8 cellular contexts compared by ENCODE assay signal in genomic region chr16:28974437-28975157, GRCh38. TPM values are rescaled to one million over a fixed set of nuclear protein-coding genes. Genes with fewer than 3 reads are reported as not detected.
DNase-seq lines count a peak whose midpoint lies in the region; ATAC-seq and TF ChIP-seq lines count a peak whose summit lies in the region.

SPNS1 (plus strand) TSS chr16:28974778; CDS start chr16:28975152, 374 bp downstream.

- no peaks in the 10 kb centered on the region for H3K9me2 ChIP-seq in PC-9 (ENCODE audit: insufficient read depth)

- TF ChIP-seq POLR2A in erythroblast (IDR thresholded peaks at IDR 0.05; ENCODE audit: low read length): peak; percentile 90

- H3K27me3 ChIP-seq in PC-9 (ENCODE audit: insufficient read depth, low read depth): no peaks in the 10 kb centered on the region
- H3K27me3 ChIP-seq in mucosa of rectum (ENCODE audit: control insufficient read depth in 2 of 2, insufficient read depth in 2 of 2, low read length in 2 of 2): no peaks in the 10 kb centered on the region

- no peaks in the 10 kb centered on the region for H4K20me1 ChIP-seq in PC-9 (ENCODE audit: insufficient read depth)

- TF ChIP-seq CTCF in PC-9 (conservative IDR thresholded peaks at IDR 0.05): no peak

- peak within 1 kb of the TSS; percentile 72 to 74 for H3K9ac ChIP-seq in mucosa of rectum (ENCODE audit: low read depth in 1 of 2, low read length in 2 of 2)

- H3K4me1 ChIP-seq in PC-9 (replicated peaks; ENCODE audit: insufficient read depth) (peaks cover 7% of the 10 kb centered on the region), mucosa of rectum (ENCODE audit: control insufficient read depth in 2 of 2, insufficient read depth in 2 of 2, low read length in 2 of 2) (peaks cover 14 to 16% of the 10 kb centered on the region in 2 donors)

- peak within 1 kb of the TSS; percentile 89 for H3K4me2 ChIP-seq in PC-9

- peaks cover 18% of the 10 kb centered on the region for H3K79me2 ChIP-seq in PC-9 (ENCODE audit: low read depth)

- H3K36me3 ChIP-seq in PC-9 (ENCODE audit: low read depth): 0 out of 2 replicates have a peak, but pooled peaks cover 6% of the 10 kb centered on the region
- peaks cover 8 to 12% of the 10 kb centered on the region in 2 donors for H3K36me3 ChIP-seq in mucosa of rectum (ENCODE audit: control insufficient read depth in 2 of 2, insufficient read depth in 2 of 2, low read length in 2 of 2)

- ATAC-seq in GM21576 (IDR thresholded peaks at IDR 0.05; ENCODE audit: unreplicated experiment): peak; percentile 74

- peak within 1 kb of the TSS; percentile 92 for H2AFZ ChIP-seq in PC-9

- H3F3A ChIP-seq in PC-9 (ENCODE audit: insufficient read depth, low read depth): peaks cover 17% of the 10 kb centered on the region; the same call in 1 of the 2 replicates

- peak within 1 kb of the TSS; percentile 97 for H3K4me3 ChIP-seq in Jurkat, Clone E6-1 (ENCODE audit: low read length)
- H3K4me3 ChIP-seq in PC-9: peak within 1 kb of the TSS; percentile 94
- peak within 1 kb of the TSS; percentile 77 to 87 for H3K4me3 ChIP-seq in mucosa of rectum (ENCODE audit: low read length in 2 of 2)

- H3K27ac ChIP-seq in PC-9 (peak within 1 kb of the TSS; percentile 62), mucosa of rectum (ENCODE audit: low read depth in 2 of 2, low read length in 2 of 2) (peak within 1 kb of the TSS; percentile 49 to 69)

- intact Hi-C loops in PC-9 (cut with micrococcal nuclease; ENCODE audit: unreplicated experiment): loop anchor here (10.0 kb wide), 1 partner anchor 750 kb away; no protein-coding TSS in a partner anchor

- BruUV-seq in PC-9 (replicated peaks; lab: Mats Ljungman, UMichigan): no TSS peak

- CTCF ChIA-PET in PC-9 (lab: Charles Lee): no interaction called here

- DNase-seq in DMS 273 (lab: John Stamatoyannopoulos, UW; ENCODE audit: unreplicated experiment) (peak; percentile 99), PC-9 (peak; percentile 89 to 98), erythroblast (lab: John Stamatoyannopoulos, UW) (peak; percentile 96)
- peak; percentile 89 for DNase-seq in Jurkat, Clone E6-1 (ENCODE audit: low read depth, low spot score)
- DNase-seq in activated T-cell treated with anti-CD3 and anti-CD28 coated beads, Interleukin-2, amount 50 U/mL, for 1 hour: peak; percentile 87
- DNase-seq in stimulated activated CD8-positive, alpha-beta memory T cell treated with anti-CD3 and anti-CD28 coated beads, Interleukin-4, amount 100 ng/mL, for 48 hours: peak; percentile 96

- POLR2A ChIA-PET in PC-9 (lab: Charles Lee; ENCODE audit: unreplicated experiment): interaction anchor here (0.7 kb wide), 1 partner anchor 793 kb away, joined by 5 read pairs; no protein-coding TSS in a partner anchor

- no peaks in the 10 kb centered on the region for H3K9me3 ChIP-seq in PC-9 (ENCODE audit: insufficient read depth, low read depth)
- H3K9me3 ChIP-seq in mucosa of rectum (ENCODE audit: control insufficient read depth in 2 of 2, low read length in 2 of 2): no peaks in the 10 kb centered on the region

RNA-seq across cellular contexts. Expression of gene SPNS1, which starts in this region (rescaled TPM):
- 36.3 TPM for polyA plus RNA-seq in Jurkat, Clone E6-1 (2012; ENCODE audit: insufficient read depth, insufficient read length)
- total RNA-seq in PC-9 (2021): 72.0 and 96.2 TPM in 2 replicates

Comparison
In these comparisons a context has a peak if more than half of its experiments do, and no peak if none do; other contexts are left out.
1. Peak in every context shown above with its lines: DNase-seq, ATAC-seq, H3K4me3 ChIP-seq and H3K27ac ChIP-seq.